ENCODE assay signal across 8 cellular contexts in the genomic region with DNA sequence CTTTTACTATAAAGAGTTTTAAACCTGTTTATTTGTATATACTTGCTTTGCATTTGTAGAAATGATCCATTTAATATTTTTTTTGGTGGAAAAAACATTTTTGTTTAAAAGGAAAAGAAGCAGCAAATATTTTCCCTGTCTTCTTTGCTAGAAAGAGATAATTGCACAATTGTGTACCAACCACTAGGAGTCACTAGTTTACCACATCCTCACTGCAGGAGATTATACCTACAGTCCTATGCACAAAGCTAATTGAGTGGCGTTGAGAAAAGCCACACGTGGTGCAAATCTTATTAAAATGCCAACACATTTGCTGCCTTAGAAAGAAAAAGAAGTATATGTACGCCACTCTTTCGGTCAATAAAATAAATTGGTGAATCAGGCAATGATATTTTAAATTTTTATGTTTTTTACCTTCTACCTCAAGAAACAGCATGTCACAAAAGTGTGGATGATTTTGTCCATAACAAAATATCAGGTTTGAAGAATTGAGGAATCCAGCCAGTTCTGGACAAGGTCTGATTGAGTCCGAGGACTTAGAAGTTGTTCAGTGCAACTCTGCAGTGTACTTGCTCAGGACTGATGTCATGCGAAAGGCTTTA.
DNase-seq lines count a peak whose midpoint lies in the region; ATAC-seq, FAIRE-seq and TF ChIP-seq lines count a peak whose summit lies in the region.

No MANE protein-coding gene starts in this region.

- SMC1A ChIA-PET in GM12878 (lab: Charles Lee; ENCODE audit: uncharacterized antibody, unreplicated experiment), result interaction anchor here (1.0 kb wide), 1 partner anchor 136 kb away, joined by 3 read pairs; no protein-coding TSS in a partner anchor

- H3K4me1 ChIP-seq in left ventricle myocardium inferior, result no peaks in the 10 kb centered on the region
- H3K4me1 ChIP-seq in right atrium auricular region, result no peaks in the 10 kb centered on the region
- H3K4me1 ChIP-seq in GM12878 (ENCODE audit: control insufficient read depth, insufficient read depth, low read length), result no peaks in the 10 kb centered on the region
- H3K4me1 ChIP-seq in lower lobe of right lung, result no peaks in the 10 kb centered on the region

- FAIRE-seq in GM12878 (lab: Jason Lieb, UNC), result peak; percentile 75

- H3K9ac ChIP-seq in GM12878 (ENCODE audit: control insufficient read depth, insufficient read depth, low read length), result no peak overlapping the region

- no peak overlapping the region for H2AFZ ChIP-seq in GM12878 (ENCODE audit: control insufficient read depth, low read depth, low read length)

- TF ChIP-seq POLR2A in GM12878 (IDR thresholded peaks at IDR 0.05; ENCODE audit: low read depth, low read length), result no peak

- CTCF ChIA-PET in GM12878 (lab: Yijun Ruan, JAX), result interaction anchor here (0.8 to 1.0 kb wide), 5 partner anchors 14 to 1634 kb away, joined by 3 to 4 read pairs (median 4); no protein-coding TSS in a partner anchor

- H3K4me2 ChIP-seq in GM12878 (ENCODE audit: control insufficient read depth, insufficient read depth), result no peak overlapping the region

- TF ChIP-seq EP300 in GM12878 (IDR thresholded peaks at IDR 0.05; ENCODE audit: borderline replicate concordance in 1 of 2, control insufficient read depth in 1 of 2, low read depth in 2 of 2, low read length in 2 of 2), result no peak

- no peaks in the 10 kb centered on the region for H4K20me1 ChIP-seq in GM12878 (ENCODE audit: control insufficient read depth, insufficient read depth)

- DNase-seq in left ventricle myocardium inferior (no peak), right atrium auricular region (ENCODE audit: low spot score) (no peak), NCI-H1092 (lab: John Stamatoyannopoulos, UW) (peak; percentile 42), GM12878 (ENCODE audit: low read depth, low spot score) (no peak), lower lobe of right lung (no peak), NCI-H187 treated with DMSO at 0.1 percent for 48 hours (lab: John Stamatoyannopoulos, UW) (no peak), NK-92 (lab: John Stamatoyannopoulos, UW; ENCODE audit: unreplicated experiment) (no peak)

- POLR2A ChIA-PET in GM12878 (lab: Charles Lee), result no interaction called here

- H3K27ac ChIP-seq in left ventricle myocardium inferior (replicated peaks) (no peak overlapping the region), right atrium auricular region (no peak overlapping the region), GM12878 (ENCODE audit: control insufficient read depth, insufficient read depth) (no peak overlapping the region), lower lobe of right lung (no peak overlapping the region)

- in situ Hi-C loops in GM12878 (cut with MboI), result no loop called here

- peak; percentile 53 for TF ChIP-seq CTCF in left ventricle myocardium inferior (IDR thresholded peaks at IDR 0.05; ENCODE audit: borderline replicate concordance)
- TF ChIP-seq CTCF in right atrium auricular region (IDR thresholded peaks at IDR 0.05), result peak in 1 of 2 donors; percentile 47
- TF ChIP-seq CTCF in GM12878 (IDR thresholded peaks at IDR 0.05 in 2 of 3, conservative IDR thresholded peaks at IDR 0.05 in 1 of 3; ENCODE audit: control insufficient read depth in 2 of 3, extremely low read depth in 1 of 3, insufficient read depth in 1 of 3, low read depth in 3 of 3, low read length in 3 of 3), result peak; percentile 68 to 73 (median 69)
- TF ChIP-seq CTCF in lower lobe of right lung (IDR thresholded peaks at IDR 0.05), result peak; percentile 39

- H3K4me3 ChIP-seq in left ventricle myocardium inferior (no peak overlapping the region), right atrium auricular region (no peak overlapping the region), GM12878 (no peak overlapping the region), lower lobe of right lung (no peak overlapping the region)

- no peaks in the 10 kb centered on the region for H3K79me2 ChIP-seq in GM12878 (ENCODE audit: control insufficient read depth, insufficient read depth, low read length)

- 28% methylated on average over 6 of the region's 6 CpGs for WGBS in GM12878 (ENCODE audit: insufficient coverage, insufficient replicate concordance, low lambda C conversion rate, missing lambda C conversion rate)

- RAD21 ChIA-PET in GM12878 (lab: Charles Lee; ENCODE audit: unreplicated experiment), result no interaction called here

- intact Hi-C loops in left ventricle myocardium inferior (cut with micrococcal nuclease) (no loop called here), GM12878 (cut with micrococcal nuclease; ENCODE audit: unreplicated experiment) (loop anchor here (1.0 to 10.0 kb wide), 3 partner anchors 477 to 1634 kb away; no protein-coding TSS in a partner anchor), lower lobe of right lung (cut with DNase I) (no loop called here)

- ATAC-seq in HG02610 (IDR thresholded peaks at IDR 0.05; ENCODE audit: unreplicated experiment), result peak; percentile 80
- ATAC-seq in GM12878, result peak; percentile 84
- no peak for ATAC-seq in lower lobe of right lung

- BruUV-seq in GM12878 (replicated peaks; lab: Mats Ljungman, UMichigan), result no TSS peak

- H3K36me3 ChIP-seq in left ventricle myocardium inferior (no peaks in the 10 kb centered on the region), right atrium auricular region (no peaks in the 10 kb centered on the region), GM12878 (ENCODE audit: control insufficient read depth in 2 of 2, insufficient read depth in 2 of 2, low read length in 1 of 2) (no peaks in the 10 kb centered on the region), lower lobe of right lung (no peaks in the 10 kb centered on the region)

- H3K27me3 ChIP-seq in left ventricle myocardium inferior (ENCODE audit: low read depth), result no peaks in the 10 kb centered on the region
- no peaks in the 10 kb centered on the region for H3K27me3 ChIP-seq in right atrium auricular region
- no peaks in the 10 kb centered on the region for H3K27me3 ChIP-seq in GM12878 (replicated peaks in 1 of 2; ENCODE audit: control insufficient read depth in 2 of 2, insufficient read depth in 2 of 2, low read length in 1 of 2)
- no peaks in the 10 kb centered on the region for H3K27me3 ChIP-seq in lower lobe of right lung (ENCODE audit: low read depth)

- H3K9me3 ChIP-seq in left ventricle myocardium inferior (replicated peaks) (peaks cover 15% of the 10 kb centered on the region), right atrium auricular region (peaks cover 0 to 15% of the 10 kb centered on the region in 2 donors), GM12878 (replicated peaks; ENCODE audit: control insufficient read depth, insufficient read depth, low read length) (no peaks in the 10 kb centered on the region), lower lobe of right lung (no peaks in the 10 kb centered on the region)

- TF ChIP-seq RAD21 in GM12878 (IDR thresholded peaks at IDR 0.05; ENCODE audit: insufficient read depth, low read depth, low read length), result peak; percentile 81

TF ChIP-seq in GM12878, 131 proteins besides CTCF, POLR2A, EP300 and RAD21:
- TF ChIP-seq SMC3 (IDR thresholded peaks at IDR 0.05; ENCODE audit: borderline replicate concordance, low read length) (peak; percentile 42; the same call in 1 of the 2 replicates), ZSCAN29 (IDR thresholded peaks at IDR 0.05) (no peak), RUNX3 (IDR thresholded peaks at IDR 0.05; ENCODE audit: low read length) (peak; percentile 35; the same call in 1 of the 2 replicates)
- TF ChIP-seq, protein P1, sequence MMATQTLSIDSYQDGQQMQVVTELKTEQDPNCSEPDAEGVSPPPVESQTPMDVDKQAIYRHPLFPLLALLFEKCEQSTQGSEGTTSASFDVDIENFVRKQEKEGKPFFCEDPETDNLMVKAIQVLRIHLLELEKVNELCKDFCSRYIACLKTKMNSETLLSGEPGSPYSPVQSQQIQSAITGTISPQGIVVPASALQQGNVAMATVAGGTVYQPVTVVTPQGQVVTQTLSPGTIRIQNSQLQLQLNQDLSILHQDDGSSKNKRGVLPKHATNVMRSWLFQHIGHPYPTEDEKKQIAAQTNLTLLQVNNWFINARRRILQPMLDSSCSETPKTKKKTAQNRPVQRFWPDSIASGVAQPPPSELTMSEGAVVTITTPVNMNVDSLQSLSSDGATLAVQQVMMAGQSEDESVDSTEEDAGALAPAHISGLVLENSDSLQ (IDR thresholded peaks at IDR 0.05), result 0 out of 2 replicates have a peak, but pooled peaks have one; percentile 23

Comparison
In these comparisons a context has a peak if more than half of its experiments do, and no peak if none do; other contexts are left out.
1. ATAC-seq: peak in HG02610 (single experiment) and GM12878 (single experiment); none in lower lobe of right lung (0 of 2).